Comparison of ENCODE assay signal across 19 cellular contexts in genomic region chr2:23905155-23905554, GRCh38. TPM values are rescaled to one million over a fixed set of nuclear protein-coding genes. Genes with fewer than 3 reads are reported as not detected.
DNase-seq lines count a peak whose midpoint lies in the region; ATAC-seq lines count a peak whose summit lies in the region.
"Had no signal": no experiment of that assay in that cellular context is flagged by ENCODE, and none has a peak within 500 bp of the region (broad histone marks: within the 10 kb centered on the region; RNA-seq: fewer than 3 reads in every experiment).

No MANE protein-coding gene starts in this region.

- CTCF ChIA-PET in naive thymus-derived CD4-positive, alpha-beta T cell (lab: Charles Lee): no interaction called here

- H3K4me3 ChIP-seq in adipocyte (ENCODE audit: low read length): no peak overlapping the region
- no peak overlapping the region for H3K4me3 ChIP-seq in naive thymus-derived CD4-positive, alpha-beta T cell (ENCODE audit: low read length)
- H3K4me3 ChIP-seq: body of pancreas, MG63 had no signal

- no peaks in the 10 kb centered on the region for H3K27me3 ChIP-seq in adipocyte (replicated peaks; ENCODE audit: control insufficient read depth, insufficient read depth, low read length)
- no peaks in the 10 kb centered on the region for H3K27me3 ChIP-seq in naive thymus-derived CD4-positive, alpha-beta T cell (ENCODE audit: control insufficient read depth in 2 of 2, insufficient read depth in 2 of 2, low read length in 2 of 2)
- H3K27me3 ChIP-seq: body of pancreas, MG63 had no signal

- no peaks in the 10 kb centered on the region for H3K27me3 Mint-ChIP-seq in naive thymus-derived CD4-positive, alpha-beta T cell
- H3K27me3 Mint-ChIP-seq: activated CD8-positive, alpha-beta memory T cell treated with anti-CD3 and anti-CD28 coated beads, Interleukin-2, amount 10 ng/mL, durations not matched to agents 7 days and 5 days had no signal

- H3K9me3 ChIP-seq in adipocyte (ENCODE audit: control insufficient read depth, low read length): no peaks in the 10 kb centered on the region
- H3K9me3 ChIP-seq in naive thymus-derived CD4-positive, alpha-beta T cell (ENCODE audit: control insufficient read depth in 2 of 3, low read length in 3 of 3): no peaks in the 10 kb centered on the region
- H3K9me3 ChIP-seq: body of pancreas, MG63 had no signal

- H3K9ac ChIP-seq in adipocyte (ENCODE audit: low read length): no peak overlapping the region

- peak; percentile 54 for DNase-seq in Daoy (ENCODE audit: low read depth)
- DNase-seq in HK-2 (ENCODE audit: unreplicated experiment): peak; percentile 47
- peak; percentile 42 for DNase-seq in adipocyte (ENCODE audit: low read depth)
- DNase-seq in islet precursor cell: peak; percentile 54
- no peak for DNase-seq in middle frontal gyrus (ENCODE audit: extremely low spot score, low spot score)
- DNase-seq in naive thymus-derived CD4-positive, alpha-beta T cell: no peak
- no peak for DNase-seq in RKO (ENCODE audit: low spot score)
- DNase-seq: activated CD4-positive, CD25-positive, alpha-beta regulatory T cell; activated CD8-positive, alpha-beta memory T cell treated with anti-CD3 and anti-CD28 coated beads, Interleukin-2, amount 10 ng/mL, durations not matched to agents 7 days and 5 days; activated effector memory CD4-positive, alpha-beta T cell treated with anti-CD3 and anti-CD28 coated beads, Interleukin-2, amount 50 U/mL, for 16 hours; body of pancreas; COR-L47; hypothalamus; left colon; MG63; NCI-H748 treated with DMSO at 0.1 percent for 48 hours; T-helper 1 cell had no signal

- H3K27ac ChIP-seq in naive thymus-derived CD4-positive, alpha-beta T cell (ENCODE audit: low read depth, low read length): no peak overlapping the region
- H3K27ac ChIP-seq: body of pancreas, RWPE1 had no signal

- no peaks in the 10 kb centered on the region for H3K36me3 ChIP-seq in adipocyte (ENCODE audit: control insufficient read depth, insufficient read depth, low read length, severe bottlenecking)
- H3K36me3 ChIP-seq in naive thymus-derived CD4-positive, alpha-beta T cell (ENCODE audit: control insufficient read depth in 2 of 3, insufficient read depth in 3 of 3, low read length in 3 of 3): no peaks in the 10 kb centered on the region
- H3K36me3 ChIP-seq: MG63 had no signal

- intact Hi-C loops in naive thymus-derived CD4-positive, alpha-beta T cell (cut with micrococcal nuclease): no loop called here

- peaks cover 0 to 7% (median 0%) of the 10 kb centered on the region in 5 donors for H3K36me3 Mint-ChIP-seq in naive thymus-derived CD4-positive, alpha-beta T cell

- peaks cover 3 to 63% (median 47%) of the 10 kb centered on the region in 7 donors for H3K4me1 Mint-ChIP-seq in naive thymus-derived CD4-positive, alpha-beta T cell

- peaks cover 0 to 2% (median 0%) of the 10 kb centered on the region in 11 donors for H3K9me3 Mint-ChIP-seq in naive thymus-derived CD4-positive, alpha-beta T cell

- peak overlapping the region in 1 of 10 donors; percentile 44 for H3K4me3 Mint-ChIP-seq in naive thymus-derived CD4-positive, alpha-beta T cell
- H3K4me3 Mint-ChIP-seq: activated CD8-positive, alpha-beta memory T cell treated with anti-CD3 and anti-CD28 coated beads, Interleukin-2, amount 10 ng/mL, durations not matched to agents 7 days and 5 days had no signal

- POLR2A ChIA-PET in naive thymus-derived CD4-positive, alpha-beta T cell (lab: Charles Lee): no interaction called here

- H3K4me1 ChIP-seq in adipocyte (ENCODE audit: control insufficient read depth, insufficient read depth, low read length): peaks cover 35% of the 10 kb centered on the region
- H3K4me1 ChIP-seq in naive thymus-derived CD4-positive, alpha-beta T cell (ENCODE audit: control insufficient read depth in 2 of 2, insufficient read depth in 2 of 2, low read length in 2 of 2): peaks cover 0 to 3% of the 10 kb centered on the region in 2 donors

- ATAC-seq in naive thymus-derived CD4-positive, alpha-beta T cell: no peak
- no peak for ATAC-seq in GM21447 (IDR thresholded peaks at IDR 0.05; ENCODE audit: unreplicated experiment)
- ATAC-seq: activated CD8-positive, alpha-beta memory T cell treated with anti-CD3 and anti-CD28 coated beads, Interleukin-2, amount 10 ng/mL, durations not matched to agents 7 days and 5 days; body of pancreas; left colon had no signal

- H3K27ac Mint-ChIP-seq in naive thymus-derived CD4-positive, alpha-beta T cell: no peak overlapping the region
- H3K27ac Mint-ChIP-seq: activated CD8-positive, alpha-beta memory T cell treated with anti-CD3 and anti-CD28 coated beads, Interleukin-2, amount 10 ng/mL, durations not matched to agents 7 days and 5 days had no signal

RNA-seq across cellular contexts. Expression of gene ATAD2B, which starts 21.8 kb away (rescaled TPM):
- 7.9 and 9.7 TPM in 2 replicates for total RNA-seq in Daoy (2014; rRNA removed; shearing (Covaris generic))
- 10 to 100 TPM; 31.8 to 55.8 (median 43.3) TPM for total RNA-seq in naive thymus-derived CD4-positive, alpha-beta T cell
- polyA plus RNA-seq in naive thymus-derived CD4-positive, alpha-beta T cell: 10 to 100 TPM; 10.2 to 13.0 TPM

RNA-seq across cellular contexts. Expression of gene UBXN2A, which starts 35.1 kb away (rescaled TPM):
- 13.5 and 16.2 TPM in 2 replicates for total RNA-seq in Daoy (2014; rRNA removed; shearing (Covaris generic))
- 10 to 100 TPM; 11.5 to 13.5 (median 12.4) TPM for total RNA-seq in naive thymus-derived CD4-positive, alpha-beta T cell
- polyA plus RNA-seq in naive thymus-derived CD4-positive, alpha-beta T cell: 1 to 10 TPM; 9.2 to 9.7 TPM

Comparison
In these comparisons a context has a peak if more than half of its experiments do, and no peak if none do; other contexts are left out.
1. DNase-seq: peak in Daoy (single experiment), HK-2 (single experiment), adipocyte (single experiment) and islet precursor cell (single experiment); none in middle frontal gyrus (single experiment), naive thymus-derived CD4-positive, alpha-beta T cell (0 of 9) and RKO (single experiment).